Comparison of ENCODE assay signal across 22 cellular contexts in the genomic region with DNA sequence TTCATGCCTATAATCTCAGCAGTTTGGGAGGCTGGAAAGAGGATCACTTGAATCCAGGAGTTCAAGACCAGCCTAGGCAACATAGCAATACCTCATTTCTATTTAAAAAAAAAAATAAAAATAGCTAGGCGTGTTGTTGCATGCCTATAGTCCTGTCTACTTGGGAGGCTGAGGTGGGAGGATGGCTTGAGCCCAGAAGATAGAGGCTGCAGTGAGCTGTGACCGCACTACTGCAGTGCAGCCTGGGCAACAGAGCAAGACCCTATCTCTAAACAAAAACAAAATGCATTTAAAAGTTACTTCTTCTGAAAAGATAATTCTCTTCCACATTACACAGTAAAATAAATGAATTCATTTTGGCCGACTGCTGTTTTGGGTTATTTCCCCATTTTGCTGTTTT. TPM values are rescaled to one million over a fixed set of nuclear protein-coding genes. Genes with fewer than 3 reads are reported as not detected.
"Had no signal": no experiment of that assay in that cellular context is flagged by ENCODE, and none has a peak within 500 bp of the region (broad histone marks: within the 10 kb centered on the region; RNA-seq: fewer than 3 reads in every experiment).

No MANE protein-coding gene starts in this region.

- H3K9me3 ChIP-seq: left ventricle myocardium inferior, lower lobe of right lung, ovary, right atrium auricular region, sigmoid colon, testis, transverse colon had no signal

- H3K4me3 Mint-ChIP-seq: naive thymus-derived CD4-positive, alpha-beta T cell; neural crest cell; stimulated activated naive CD8-positive, alpha-beta T cell treated with anti-CD3 and anti-CD28 coated beads, Interleukin-15, Interleukin-2, amounts not matched to agents 100 ng/mL and 50 ng/mL, for 24 hours had no signal

- H3K4me2 ChIP-seq: hepatocyte had no signal

- DNase-seq: cortex of kidney; dorsolateral prefrontal cortex; effector CD8-positive, alpha-beta T cell; foreskin melanocyte; head of caudate nucleus; kidney; left cardiac atrium; left ventricle myocardium inferior; lower lobe of right lung; mesendoderm; naive thymus-derived CD4-positive, alpha-beta T cell; nucleus accumbens; ovary; sigmoid colon; stimulated activated CD4-positive, alpha-beta T cell treated with anti-CD3 and anti-CD28 coated beads, Interleukin-12 subunit alpha, Interleukin-12 subunit beta, amount 100 ng/mL, for 4 hours; testis; transverse colon had no signal

- H3K27me3 Mint-ChIP-seq: naive thymus-derived CD4-positive, alpha-beta T cell; stimulated activated naive CD8-positive, alpha-beta T cell treated with anti-CD3 and anti-CD28 coated beads, Interleukin-15, Interleukin-2, amounts not matched to agents 100 ng/mL and 50 ng/mL, for 24 hours had no signal

- H3K79me2 ChIP-seq: hepatocyte had no signal

- H3K27me3 ChIP-seq: dorsolateral prefrontal cortex, hepatocyte, ovary, right atrium auricular region, sigmoid colon, testis, transverse colon had no signal

- H3K4me3 ChIP-seq: dorsolateral prefrontal cortex, hepatocyte, left ventricle myocardium inferior, lower lobe of right lung, ovary, right atrium auricular region, sigmoid colon, skin epidermis, testis, transverse colon had no signal

- H3K36me3 ChIP-seq: left ventricle myocardium inferior, lower lobe of right lung, ovary, right atrium auricular region, sigmoid colon, transverse colon had no signal

- H3K9me3 Mint-ChIP-seq: neural crest cell had no signal

- ATAC-seq: left cardiac atrium; lower lobe of right lung; naive thymus-derived CD4-positive, alpha-beta T cell had no signal

- H3K4me1 Mint-ChIP-seq: neural crest cell had no signal

- H3K27ac Mint-ChIP-seq: stimulated activated naive CD8-positive, alpha-beta T cell treated with anti-CD3 and anti-CD28 coated beads, Interleukin-15, Interleukin-2, amounts not matched to agents 100 ng/mL and 50 ng/mL, for 24 hours had no signal

- H2AFZ ChIP-seq: hepatocyte had no signal

- H3K27ac ChIP-seq: dorsolateral prefrontal cortex, hepatocyte, left ventricle myocardium inferior, lower lobe of right lung, ovary, right atrium auricular region, sigmoid colon, skin epidermis, testis, transverse colon had no signal

- H3K4me1 ChIP-seq: left ventricle myocardium inferior, right atrium auricular region, sigmoid colon, testis, transverse colon had no signal

RNA-seq across cellular contexts. Expression of a gene that starts 22.9 kb away (rescaled TPM):
- total RNA-seq: neural crest cell had no signal
